17 cellular contexts compared by ENCODE assay signal in the genomic region with DNA sequence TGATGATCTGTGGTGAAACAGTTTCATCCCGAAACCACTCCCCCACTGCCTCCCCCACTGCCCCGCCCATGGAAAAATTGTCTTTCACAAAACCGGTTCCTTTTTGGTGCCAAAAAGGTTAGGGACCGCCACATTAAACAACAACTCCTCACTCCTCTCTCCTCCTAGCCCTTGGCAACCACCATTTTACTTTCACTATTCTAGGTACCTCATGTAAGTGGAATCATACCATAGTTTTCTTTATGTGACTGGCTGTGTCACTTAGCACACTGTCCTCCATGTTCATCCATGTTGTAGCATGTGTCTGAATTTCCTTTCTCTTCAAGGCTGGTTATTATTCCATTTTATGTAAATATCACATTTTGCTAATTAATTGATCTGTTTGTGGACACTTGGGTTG.
A peak's percentile ranks its signal among the peaks of the same experiment; 100 is the strongest.
DNase-seq lines count a peak whose midpoint lies in the region; ATAC-seq and TF ChIP-seq lines count a peak whose summit lies in the region.
"Had no signal": no experiment of that assay in that cellular context is flagged by ENCODE, and none has a peak within 500 bp of the region (broad histone marks: within the 10 kb centered on the region; RNA-seq: fewer than 3 reads in every experiment).

No MANE protein-coding gene starts in this region.

- H3K9me3 Mint-ChIP-seq in activated T-cell treated with anti-CD3 and anti-CD28 coated beads, Interleukin-2, amount 50 U/mL, for 72 hours = peaks cover 11% of the 10 kb centered on the region in 2 donors
- peaks cover 8% of the 10 kb centered on the region for H3K9me3 Mint-ChIP-seq in Caco-2 (ENCODE audit: unreplicated experiment)
- H3K9me3 Mint-ChIP-seq in stimulated activated naive B cell treated with anti-CD40 and anti-IgM and Interleukin-4, amounts not matched to agents 10 μg/mL and 1 μg/mL and 100 μg/mL, for 72 hours = peaks cover 12 to 15% of the 10 kb centered on the region in 2 donors

- TF ChIP-seq CTCF in Caco-2 (IDR thresholded peaks at IDR 0.05; ENCODE audit: insufficient read depth in 1 of 2, low read depth in 1 of 2, low read length in 1 of 2, severe bottlenecking in 1 of 2, unreplicated experiment in 1 of 2) (no peak), VCaP (conservative IDR thresholded peaks at IDR 0.05) (no peak)

- H3K27me3 Mint-ChIP-seq in activated T-cell treated with anti-CD3 and anti-CD28 coated beads, Interleukin-2, amount 50 U/mL, for 72 hours (ENCODE audit: low read depth) = no peaks in the 10 kb centered on the region
- no peaks in the 10 kb centered on the region for H3K27me3 Mint-ChIP-seq in Caco-2 (ENCODE audit: insufficient read depth, unreplicated experiment)
- no peaks in the 10 kb centered on the region for H3K27me3 Mint-ChIP-seq in stimulated activated naive B cell treated with anti-CD40 and anti-IgM and Interleukin-4, amounts not matched to agents 10 μg/mL and 1 μg/mL and 100 μg/mL, for 72 hours

- DNase-seq in activated T-cell treated with anti-CD3 and anti-CD28 coated beads, Interleukin-2, amount 50 U/mL, for 72 hours = no peak
- DNase-seq in activated T-cell treated with anti-CD3 and anti-CD28 coated beads for 4 hours (no peak), Caco-2 (no peak), Right ventricle myocardium inferior (ENCODE audit: missing footprints) (no peak)
- no peak for DNase-seq in stimulated activated naive B cell treated with anti-CD40 and anti-IgM and Interleukin-4, amounts not matched to agents 10 μg/mL and 1 μg/mL and 100 μg/mL, for 72 hours
- DNase-seq in activated CD4-positive, CD25-positive, alpha-beta regulatory T cell (lab: John Stamatoyannopoulos, UW) = no peak
- DNase-seq: BE2C, DMS79, KG1, MV-4-11, NCI-H1694 treated with DMSO at 0.1 percent for 48 hours, NCI-H2107, NCI-H2227 treated with DMSO at 0.1 percent for 48 hours, NCI-H524 had no signal

- intact Hi-C loops in Caco-2 (cut with micrococcal nuclease; ENCODE audit: unreplicated experiment) = no loop called here
- intact Hi-C loops in Right ventricle myocardium inferior (cut with DNase I) = no loop called here

- peak overlapping the region; percentile 65; the same call in 1 of the 2 replicates for H3K27ac ChIP-seq in VCaP
- H3K27ac ChIP-seq: SK-N-MC had no signal

- ATAC-seq in activated T-cell treated with anti-CD3 and anti-CD28 coated beads, Interleukin-2, amount 50 U/mL, for 72 hours (replicated peaks in 1 of 2) = no peak
- ATAC-seq in stimulated activated naive B cell treated with anti-CD40 and anti-IgM and Interleukin-4, amounts not matched to agents 10 μg/mL and 1 μg/mL and 100 μg/mL, for 72 hours (replicated peaks) = no peak
- no peak for ATAC-seq in Right ventricle myocardium inferior
- ATAC-seq: HepG2 had no signal

- H3K36me3 Mint-ChIP-seq in activated T-cell treated with anti-CD3 and anti-CD28 coated beads, Interleukin-2, amount 50 U/mL, for 72 hours (ENCODE audit: insufficient read depth in 2 of 2) = peaks cover 16 to 23% of the 10 kb centered on the region in 2 donors
- peaks cover 37% of the 10 kb centered on the region for H3K36me3 Mint-ChIP-seq in Caco-2 (ENCODE audit: insufficient read depth, unreplicated experiment)
- H3K36me3 Mint-ChIP-seq in stimulated activated naive B cell treated with anti-CD40 and anti-IgM and Interleukin-4, amounts not matched to agents 10 μg/mL and 1 μg/mL and 100 μg/mL, for 72 hours = peaks cover 24 to 33% of the 10 kb centered on the region in 2 donors

- H3K27me3 ChIP-seq in Caco-2 (replicated peaks; ENCODE audit: control insufficient read depth, insufficient read depth, low read length) = no peaks in the 10 kb centered on the region

- H3K4me1 ChIP-seq in Caco-2 = peaks cover 3% of the 10 kb centered on the region
- H3K4me1 ChIP-seq: BE2C had no signal

- no TSS peak for BruUV-seq in Caco-2 (replicated peaks; lab: Mats Ljungman, UMichigan)

- H3K27ac Mint-ChIP-seq in activated T-cell treated with anti-CD3 and anti-CD28 coated beads, Interleukin-2, amount 50 U/mL, for 72 hours = peak overlapping the region; percentile 44
- peak overlapping the region; percentile 8 for H3K27ac Mint-ChIP-seq in Caco-2 (ENCODE audit: unreplicated experiment)
- peak overlapping the region; percentile 20 for H3K27ac Mint-ChIP-seq in stimulated activated naive B cell treated with anti-CD40 and anti-IgM and Interleukin-4, amounts not matched to agents 10 μg/mL and 1 μg/mL and 100 μg/mL, for 72 hours

- CTCF ChIA-PET in Caco-2 (lab: Charles Lee) = no interaction called here

- peaks cover 23% of the 10 kb centered on the region for H3K4me1 Mint-ChIP-seq in activated T-cell treated with anti-CD3 and anti-CD28 coated beads, Interleukin-2, amount 50 U/mL, for 72 hours (ENCODE audit: low read depth)
- H3K4me1 Mint-ChIP-seq in Caco-2 (ENCODE audit: low read depth, unreplicated experiment) = peaks cover 5% of the 10 kb centered on the region
- H3K4me1 Mint-ChIP-seq in stimulated activated naive B cell treated with anti-CD40 and anti-IgM and Interleukin-4, amounts not matched to agents 10 μg/mL and 1 μg/mL and 100 μg/mL, for 72 hours = peaks cover 15 to 26% of the 10 kb centered on the region in 2 donors

- H3K9me3 ChIP-seq in Caco-2 = peaks cover 6% of the 10 kb centered on the region; the same call in 1 of the 2 replicates
- H3K9me3 ChIP-seq: BE2C had no signal

- POLR2A ChIA-PET in Caco-2 (lab: Charles Lee) = no interaction called here

- H3K4me3 Mint-ChIP-seq in activated T-cell treated with anti-CD3 and anti-CD28 coated beads, Interleukin-2, amount 50 U/mL, for 72 hours = peak overlapping the region in 1 of 2 donors; percentile 2
- no peak overlapping the region for H3K4me3 Mint-ChIP-seq in Caco-2 (ENCODE audit: unreplicated experiment)
- no peak overlapping the region for H3K4me3 Mint-ChIP-seq in stimulated activated naive B cell treated with anti-CD40 and anti-IgM and Interleukin-4, amounts not matched to agents 10 μg/mL and 1 μg/mL and 100 μg/mL, for 72 hours

- H3K4me3 ChIP-seq in Caco-2 (ENCODE audit: low read depth, low read length) = no peak overlapping the region
- H3K4me3 ChIP-seq: SK-N-MC had no signal

- no peaks in the 10 kb centered on the region for H3K36me3 ChIP-seq in Caco-2 (ENCODE audit: control insufficient read depth, insufficient read depth, low read length)
- H3K36me3 ChIP-seq: BE2C had no signal
